ENCODE assay signal across 9 cellular contexts in the genomic region with DNA sequence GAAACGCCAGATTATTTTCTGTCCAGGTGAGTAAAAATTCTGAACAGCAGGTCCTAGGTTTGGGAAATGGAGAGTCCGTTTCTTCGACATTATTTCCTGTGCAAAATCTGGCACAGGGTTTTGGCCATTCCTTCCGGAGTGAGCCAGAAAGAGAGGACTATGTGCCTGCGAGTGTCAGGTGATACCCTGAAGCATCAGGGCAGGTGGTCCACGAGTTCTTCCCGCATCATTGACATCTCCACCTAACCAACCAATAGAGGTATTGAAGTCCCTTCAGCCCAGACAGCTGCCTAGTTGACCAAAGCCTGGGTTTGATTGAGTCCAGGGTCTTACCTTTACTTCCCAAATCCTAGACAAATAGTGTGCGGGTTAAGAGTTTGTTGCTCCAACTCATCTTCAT. TPM values are rescaled to one million over a fixed set of nuclear protein-coding genes. Genes with fewer than 3 reads are reported as not detected.
DNase-seq lines count a peak whose midpoint lies in the region; ATAC-seq, FAIRE-seq and TF ChIP-seq lines count a peak whose summit lies in the region.
"Had no signal": no experiment of that assay in that cellular context is flagged by ENCODE, and none has a peak within 500 bp of the region (broad histone marks: within the 10 kb centered on the region; RNA-seq: fewer than 3 reads in every experiment).

No MANE protein-coding gene starts in this region.

- peak overlapping the region; percentile 90 for H3K9ac ChIP-seq in GM12878 (ENCODE audit: control insufficient read depth, insufficient read depth, low read length)
- H3K9ac ChIP-seq in mesenchymal stem cell (ENCODE audit: low read length) = peak overlapping the region; percentile 94

- H3K4me1 ChIP-seq in cardiac muscle cell (ENCODE audit: low read depth) = peaks cover 19% of the 10 kb centered on the region
- peaks cover 6% of the 10 kb centered on the region for H3K4me1 ChIP-seq in GM12878 (ENCODE audit: control insufficient read depth, insufficient read depth, low read length)
- peaks cover 10% of the 10 kb centered on the region for H3K4me1 ChIP-seq in mesenchymal stem cell (ENCODE audit: control insufficient read depth, insufficient read depth, low read depth, low read length)

- CTCF ChIA-PET in GM12878 (lab: Yijun Ruan, JAX) = interaction anchor here (0.7 to 1.2 kb wide), 2 partner anchors 62 to 122 kb away, joined by 3 read pairs; partner anchors contain the start of gene LZTR1

- no peak overlapping the region for H2BK15ac ChIP-seq in mesenchymal stem cell (ENCODE audit: low read depth, poor library complexity, severe bottlenecking)

- H3K27me3 ChIP-seq in cardiac muscle cell (no peaks in the 10 kb centered on the region), GM12878 (replicated peaks in 1 of 2; ENCODE audit: control insufficient read depth in 2 of 2, insufficient read depth in 2 of 2, low read length in 1 of 2) (no peaks in the 10 kb centered on the region), mesenchymal stem cell (ENCODE audit: control insufficient read depth in 1 of 2, insufficient read depth in 1 of 2, low read length in 2 of 2) (no peaks in the 10 kb centered on the region)

- no peaks in the 10 kb centered on the region for H3K9me3 ChIP-seq in cardiac muscle cell (ENCODE audit: low read depth)
- no peaks in the 10 kb centered on the region for H3K9me3 ChIP-seq in GM12878 (replicated peaks; ENCODE audit: control insufficient read depth, insufficient read depth, low read length)
- no peaks in the 10 kb centered on the region for H3K9me3 ChIP-seq in mesenchymal stem cell (ENCODE audit: control insufficient read depth, low read length)

- DNase-seq in cardiac muscle cell (ENCODE audit: low read depth in 1 of 2, low spot score in 1 of 2) (no peak), left ventricle myocardium superior (no peak), GM12878 (ENCODE audit: low read depth, low spot score) (no peak), mesenchymal stem cell (no peak), urothelium cell line (ENCODE audit: low spot score) (peak; percentile 25), NCI-H128 (lab: John Stamatoyannopoulos, UW; ENCODE audit: unreplicated experiment) (no peak)

- H3K4ac ChIP-seq in mesenchymal stem cell (ENCODE audit: low read depth in 1 of 2, low read length in 2 of 2) = no peak overlapping the region

- FAIRE-seq in GM12878 (lab: Jason Lieb, UNC) = no peak
- no peak for FAIRE-seq in urothelium cell line (lab: Jason Lieb, UNC)
- FAIRE-seq: islet of Langerhans had no signal

- H2BK5ac ChIP-seq in mesenchymal stem cell (ENCODE audit: low read depth, low read length, poor library complexity, severe bottlenecking) = no peak overlapping the region

- H3K27ac ChIP-seq in cardiac muscle cell (no peak overlapping the region), GM12878 (ENCODE audit: control insufficient read depth, insufficient read depth) (peak overlapping the region; percentile 74), mesenchymal stem cell (ENCODE audit: low read length, poor library complexity, severe bottlenecking) (no peak overlapping the region)

- H4K91ac ChIP-seq in mesenchymal stem cell (ENCODE audit: low read length) = no peak overlapping the region

- H3K4me3 ChIP-seq in cardiac muscle cell = peak overlapping the region; percentile 68
- H3K4me3 ChIP-seq in GM12878 = peak overlapping the region; percentile 99
- H3K4me3 ChIP-seq in mesenchymal stem cell (ENCODE audit: insufficient read depth in 1 of 2, low read depth in 1 of 2, low read length in 2 of 2) = peak overlapping the region in 1 of 2 experiments; percentile 82

- no peak overlapping the region for H4K8ac ChIP-seq in mesenchymal stem cell (ENCODE audit: low read length)

- peaks cover 39% of the 10 kb centered on the region for H3K79me2 ChIP-seq in GM12878 (ENCODE audit: control insufficient read depth, insufficient read depth, low read length)

- no peak for TF ChIP-seq POLR2A in GM12878 (IDR thresholded peaks at IDR 0.05; ENCODE audit: low read depth, low read length)

- no peak for TF ChIP-seq EP300 in GM12878 (IDR thresholded peaks at IDR 0.05; ENCODE audit: borderline replicate concordance in 1 of 2, control insufficient read depth in 1 of 2, low read depth in 2 of 2, low read length in 2 of 2)

- ATAC-seq in left ventricle myocardium superior (no peak), GM12878 (no peak), HG03280 (IDR thresholded peaks at IDR 0.05; ENCODE audit: unreplicated experiment) (no peak), GM21360 (IDR thresholded peaks at IDR 0.05; ENCODE audit: unreplicated experiment) (no peak)

- no peak overlapping the region for H3K18ac ChIP-seq in mesenchymal stem cell (ENCODE audit: low read depth in 1 of 2, low read length in 2 of 2)

- H3K36me3 ChIP-seq in cardiac muscle cell = no peaks in the 10 kb centered on the region
- H3K36me3 ChIP-seq in GM12878 (ENCODE audit: control insufficient read depth in 2 of 2, insufficient read depth in 2 of 2, low read length in 1 of 2) = peaks cover 0 to 2% of the 10 kb centered on the region in 2 experiments; a peak in 2 of 4 replicates
- peaks cover 8 to 22% of the 10 kb centered on the region in 2 experiments for H3K36me3 ChIP-seq in mesenchymal stem cell (ENCODE audit: control insufficient read depth in 1 of 2, insufficient read depth in 2 of 2, low read depth in 1 of 2, low read length in 2 of 2)

- no peak overlapping the region for H3K23ac ChIP-seq in mesenchymal stem cell (ENCODE audit: low read length in 2 of 2)

- H4K20me1 ChIP-seq in GM12878 (ENCODE audit: control insufficient read depth, insufficient read depth) = no peaks in the 10 kb centered on the region

- H2AFZ ChIP-seq in GM12878 (ENCODE audit: control insufficient read depth, low read depth, low read length) (peak overlapping the region; percentile 96), mesenchymal stem cell (ENCODE audit: low read depth, low read length) (no peak overlapping the region)

- in situ Hi-C loops in GM12878 (cut with MboI) = loop anchor here (10.0 kb wide), 1 partner anchor 55 kb away; the partner anchor contains the start of gene CRKL

- H3K4me2 ChIP-seq in GM12878 (ENCODE audit: control insufficient read depth, insufficient read depth) (peak overlapping the region; percentile 73), mesenchymal stem cell (ENCODE audit: low read length, poor library complexity, severe bottlenecking) (peak overlapping the region; percentile 53)

- SMC1A ChIA-PET in GM12878 (lab: Charles Lee; ENCODE audit: uncharacterized antibody, unreplicated experiment) = interaction anchor here (1.1 kb wide), 1 partner anchor 8 kb away, joined by 4 read pairs; no protein-coding TSS in a partner anchor

- TF ChIP-seq CTCF in cardiac muscle cell (IDR thresholded peaks at IDR 0.05; ENCODE audit: low read depth, low read length) (no peak), GM12878 (IDR thresholded peaks at IDR 0.05 in 2 of 3, conservative IDR thresholded peaks at IDR 0.05 in 1 of 3; ENCODE audit: control insufficient read depth in 2 of 3, extremely low read depth in 1 of 3, insufficient read depth in 1 of 3, low read depth in 3 of 3, low read length in 3 of 3) (no peak)

- BruUV-seq in GM12878 (replicated peaks; lab: Mats Ljungman, UMichigan) = TSS peak; percentile 82

- 43% methylated on average over 8 of the region's 8 CpGs for WGBS in GM12878 (ENCODE audit: insufficient coverage, insufficient replicate concordance, low lambda C conversion rate, missing lambda C conversion rate)
- WGBS in mesenchymal stem cell = 65% methylated on average over 8 of the region's 8 CpGs

- no peak for TF ChIP-seq RAD21 in GM12878 (IDR thresholded peaks at IDR 0.05; ENCODE audit: insufficient read depth, low read depth, low read length)

- RAD21 ChIA-PET in GM12878 (lab: Charles Lee; ENCODE audit: unreplicated experiment) = interaction anchor here (1.0 kb wide), 1 partner anchor 69 kb away, joined by 3 read pairs; no protein-coding TSS in a partner anchor

- POLR2A ChIA-PET in GM12878 (lab: Charles Lee) = interaction anchor here (0.5 kb wide), 2 partner anchors 21 to 903 kb away, joined by 3 to 5 read pairs; no protein-coding TSS in a partner anchor

- no peak overlapping the region for H2BK120ac ChIP-seq in mesenchymal stem cell (ENCODE audit: low read depth, low read length)

- H3K14ac ChIP-seq in mesenchymal stem cell (ENCODE audit: low read length in 2 of 2) = no peak overlapping the region

- no peak overlapping the region for H2BK12ac ChIP-seq in mesenchymal stem cell (ENCODE audit: low read length in 2 of 2)

- no peak overlapping the region for H2AK5ac ChIP-seq in mesenchymal stem cell (ENCODE audit: low read length, severe bottlenecking)

- intact Hi-C loops in left ventricle myocardium superior (cut with micrococcal nuclease) = no loop called here
- intact Hi-C loops in GM12878 (cut with micrococcal nuclease; ENCODE audit: unreplicated experiment) = no loop called here

- H3K79me1 ChIP-seq in mesenchymal stem cell (replicated peaks; ENCODE audit: low read length, poor library complexity, severe bottlenecking) = peaks cover 35% of the 10 kb centered on the region

RNA-seq across cellular contexts. Expression of gene SNAP29, which starts 0.8 kb away (rescaled TPM):
- 22.0 and 25.2 TPM in 2 replicates for total RNA-seq in cardiac muscle cell
- 37.9 and 38.1 TPM in 2 replicates for polyA plus RNA-seq in cardiac muscle cell
- 24.2 TPM for total RNA-seq in left ventricle myocardium superior
- total RNA-seq in GM12878 (2013; cell fraction: nucleolus; rRNA removed) = 6.7 and 9.8 TPM in 2 replicates
- 12.3 and 14.6 TPM in 2 replicates for total RNA-seq in GM12878 (2014; rRNA removed)
- total RNA-seq in GM12878 (2014; rRNA removed; fragmentation: Illumina TruSeq; extraction: Trizol) = 13.8 and 14.6 TPM in 2 replicates
- total RNA-seq in GM12878 (2021) = 23.2 and 23.6 TPM in 2 replicates
- polyA plus RNA-seq in GM12878 (2011; ENCODE audit: low read depth) = 5.8 TPM
- 32.2 and 36.9 TPM in 2 replicates for polyA plus RNA-seq in GM12878 (2011; rRNA removed)
- polyA plus RNA-seq in GM12878 (2011; cell fraction: cytosol; rRNA removed) = 20.0 and 21.8 TPM in 2 replicates
- polyA plus RNA-seq in GM12878 (2011; cell fraction: nucleus; rRNA removed) = 12.0 and 12.9 TPM in 2 replicates
- polyA plus RNA-seq in GM12878 (2012) = 13.7 and 14.5 TPM in 2 replicates
- polyA plus RNA-seq in GM12878 (2014; fragmentation: Illumina TruSeq; extraction: Trizol) = 45.7 and 75.2 TPM in 2 replicates
- polyA plus RNA-seq in GM12878 (2014; fragmentation: Nextera tagmentation; extraction: Ambion mirVana) = 1 to 10 TPM; 4.7 to 8.2 TPM
- polyA plus RNA-seq in GM12878 (2014; rRNA removed) = 32.7 and 33.6 TPM in 2 replicates
- polyA plus RNA-seq in GM12878 (2016; fragmentation: Nextera tagmentation; extraction: Ambion mirVana) = 10 to 100 TPM; 38.0 to 42.0 TPM
- polyA minus RNA-seq in GM12878 (2011; rRNA and poly(A)+ RNA removed) = 10.6 and 12.0 TPM in 2 replicates
- polyA minus RNA-seq in GM12878 (2011; cell fraction: cytosol; rRNA and poly(A)+ RNA removed) = 4.8 and 5.5 TPM in 2 replicates
- polyA minus RNA-seq in GM12878 (2011; cell fraction: nucleus; rRNA and poly(A)+ RNA removed) = 3.9 and 5.6 TPM in 2 replicates
- polyA plus RNA-seq in mesenchymal stem cell (2013, experiment 1 of 2) = 55.0 TPM
- 52.0 TPM for polyA plus RNA-seq in mesenchymal stem cell (2013, experiment 2 of 2)

RNA-seq across cellular contexts. Expression of gene PI4KA, which starts 1.0 kb away (rescaled TPM):
- total RNA-seq in cardiac muscle cell (83.3 and 83.7 TPM in 2 replicates), left ventricle myocardium superior (46.2 TPM), GM12878 (2014; rRNA removed) (54.8 and 60.9 TPM in 2 replicates), GM12878 (2014; rRNA removed; fragmentation: Illumina TruSeq; extraction: Trizol) (20.4 and 28.9 TPM in 2 replicates), GM12878 (2021) (69.9 and 78.4 TPM in 2 replicates)
- polyA plus RNA-seq in cardiac muscle cell (85.2 and 95.9 TPM in 2 replicates), GM12878 (2011; rRNA removed) (16.3 and 38.1 TPM in 2 replicates), GM12878 (2014; fragmentation: Illumina TruSeq; extraction: Trizol) (28.0 and 39.7 TPM in 2 replicates), GM12878 (2014; fragmentation: Nextera tagmentation; extraction: Ambion mirVana) (1 to 10 TPM; 4.2 to 6.1 TPM), GM12878 (2014; rRNA removed) (44.6 and 55.3 TPM in 2 replicates), GM12878 (2016; fragmentation: Nextera tagmentation; extraction: Ambion mirVana) (10 to 100 TPM; 45.7 to 49.2 TPM)
- total RNA-seq in GM12878 (2013; cell fraction: nucleolus; rRNA removed) = 146 and 160 TPM in 2 replicates
- 25.7 TPM for polyA plus RNA-seq in GM12878 (2011; ENCODE audit: low read depth)
- polyA plus RNA-seq in GM12878 (2011; cell fraction: cytosol; rRNA removed) = 36.1 and 36.6 TPM in 2 replicates
- polyA plus RNA-seq in GM12878 (2011; cell fraction: nucleus; rRNA removed) = 98.4 and 116 TPM in 2 replicates
- polyA plus RNA-seq in GM12878 (2012) = 37.0 and 39.2 TPM in 2 replicates
- polyA minus RNA-seq in GM12878 (2011; rRNA and poly(A)+ RNA removed) = 73.0 and 92.6 TPM in 2 replicates
- 25.9 and 32.1 TPM in 2 replicates for polyA minus RNA-seq in GM12878 (2011; cell fraction: cytosol; rRNA and poly(A)+ RNA removed)
- polyA minus RNA-seq in GM12878 (2011; cell fraction: nucleus; rRNA and poly(A)+ RNA removed) = 55.5 and 106 TPM in 2 replicates
- polyA plus RNA-seq in mesenchymal stem cell (2013, experiment 1 of 2) = 28.8 TPM
- polyA plus RNA-seq in mesenchymal stem cell (2013, experiment 2 of 2) = 26.0 TPM

RNA-seq across cellular contexts. Expression of gene CRKL, which starts 57.6 kb away (rescaled TPM):
- total RNA-seq in cardiac muscle cell (74.3 and 80.9 TPM in 2 replicates), left ventricle myocardium superior (54.7 TPM), GM12878 (2014; rRNA removed) (30.8 and 36.6 TPM in 2 replicates), GM12878 (2014; rRNA removed; fragmentation: Illumina TruSeq; extraction: Trizol) (25.8 and 25.9 TPM in 2 replicates), GM12878 (2021) (57.8 and 61.2 TPM in 2 replicates)
- polyA plus RNA-seq in cardiac muscle cell (42.4 and 60.1 TPM in 2 replicates), GM12878 (2011; rRNA removed) (32.4 and 39.3 TPM in 2 replicates), GM12878 (2014; fragmentation: Illumina TruSeq; extraction: Trizol) (36.7 and 37.5 TPM in 2 replicates), GM12878 (2014; fragmentation: Nextera tagmentation; extraction: Ambion mirVana) (10 to 100 TPM; 12.6 to 17.1 TPM), GM12878 (2014; rRNA removed) (29.9 and 33.4 TPM in 2 replicates), GM12878 (2016; fragmentation: Nextera tagmentation; extraction: Ambion mirVana) (10 to 100 TPM; 32.4 to 33.0 TPM)
- total RNA-seq in GM12878 (2013; cell fraction: nucleolus; rRNA removed) = 54.3 and 59.4 TPM in 2 replicates
- 22.0 TPM for polyA plus RNA-seq in GM12878 (2011; ENCODE audit: low read depth)
- 28.8 and 43.0 TPM in 2 replicates for polyA plus RNA-seq in GM12878 (2011; cell fraction: cytosol; rRNA removed)
- polyA plus RNA-seq in GM12878 (2011; cell fraction: nucleus; rRNA removed) = 22.1 and 24.7 TPM in 2 replicates
- polyA plus RNA-seq in GM12878 (2012) = 27.8 and 37.1 TPM in 2 replicates
- polyA minus RNA-seq in GM12878 (2011; rRNA and poly(A)+ RNA removed) = 45.3 and 48.0 TPM in 2 replicates
- 20.0 and 26.6 TPM in 2 replicates for polyA minus RNA-seq in GM12878 (2011; cell fraction: cytosol; rRNA and poly(A)+ RNA removed)
- 11.0 and 15.2 TPM in 2 replicates for polyA minus RNA-seq in GM12878 (2011; cell fraction: nucleus; rRNA and poly(A)+ RNA removed)
- 25.1 TPM for polyA plus RNA-seq in mesenchymal stem cell (2013, experiment 1 of 2)
- polyA plus RNA-seq in mesenchymal stem cell (2013, experiment 2 of 2) = 25.3 TPM
